ENCODE assay signal across 8 cellular contexts in the genomic region with DNA sequence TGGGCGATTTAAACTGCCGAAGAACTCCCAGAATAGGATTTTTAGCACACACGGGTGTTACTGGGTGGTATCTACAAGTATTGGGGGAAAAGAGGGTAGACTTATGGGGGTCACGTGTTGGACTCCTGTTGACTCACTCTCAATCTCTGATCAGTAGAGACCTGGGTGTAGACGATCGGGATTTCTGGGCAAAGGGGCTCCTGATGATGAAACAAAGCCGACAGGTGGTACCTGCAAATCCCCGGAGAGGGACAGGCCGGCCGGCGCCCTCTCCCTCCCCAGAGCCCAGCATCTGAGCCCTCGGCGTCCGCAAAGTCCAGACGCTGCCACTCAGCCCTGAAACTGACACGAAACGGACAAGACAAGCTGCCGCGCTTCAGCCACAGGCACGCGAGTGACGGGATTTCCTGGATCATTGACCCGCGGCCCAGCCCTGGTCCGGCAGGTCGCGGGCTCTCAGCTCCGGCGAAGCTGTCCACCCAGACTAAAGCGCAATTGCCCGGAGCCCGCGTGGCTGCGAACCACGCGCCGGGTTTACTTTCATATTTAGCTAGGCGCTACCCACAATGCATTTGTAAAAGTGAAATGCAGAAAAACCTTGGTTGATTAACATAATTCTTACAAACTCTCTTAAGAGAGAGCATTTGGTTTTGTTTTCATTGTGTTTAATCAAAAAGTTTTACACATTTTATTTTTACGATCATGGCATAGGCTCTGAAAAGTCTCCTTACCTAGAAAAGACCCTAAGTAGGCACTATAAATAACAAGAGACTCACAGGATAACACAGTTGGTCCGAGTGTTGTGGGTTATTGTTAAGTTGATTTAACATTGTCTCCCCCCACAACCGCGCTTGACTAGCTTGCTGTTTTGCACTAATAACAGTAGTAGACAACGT. TPM values are rescaled to one million over a fixed set of nuclear protein-coding genes. Genes with fewer than 3 reads are reported as not detected.
DNase-seq lines count a peak whose midpoint lies in the region; ATAC-seq and TF ChIP-seq lines count a peak whose summit lies in the region.

No MANE protein-coding gene starts in this region.

- peaks cover 22% of the 10 kb centered on the region for H3K36me3 Mint-ChIP-seq in Calu3 (ENCODE audit: insufficient read depth, unreplicated experiment)

- peaks cover 29% of the 10 kb centered on the region for H3K79me2 ChIP-seq in OCI-LY3 (ENCODE audit: low read length)

- H3K9me3 ChIP-seq in HUES48 (ENCODE audit: control insufficient read depth, insufficient read depth, low read length) (no peaks in the 10 kb centered on the region), OCI-LY3 (ENCODE audit: insufficient read depth, low read length) (no peaks in the 10 kb centered on the region), mucosa of descending colon (no peaks in the 10 kb centered on the region)

- H3K9ac ChIP-seq in HUES48 (ENCODE audit: low read depth, low read length): peak overlapping the region; percentile 83
- H3K9ac ChIP-seq in OCI-LY3 (ENCODE audit: low read length): peak overlapping the region; percentile 96

- H3K4me3 ChIP-seq in HUES48 (ENCODE audit: low read depth, low read length) (peak overlapping the region; percentile 91), OCI-LY3 (ENCODE audit: low read length) (peak overlapping the region; percentile 85), epithelial cell of esophagus (ENCODE audit: low read length) (peak overlapping the region; percentile 79), mucosa of descending colon (peak overlapping the region; percentile 33)

- H3K4me3 Mint-ChIP-seq in Calu3 (ENCODE audit: low read depth, unreplicated experiment): peak overlapping the region; percentile 83

- H3K4me1 ChIP-seq in HUES48 (ENCODE audit: control insufficient read depth, insufficient read depth, low read length) (no peaks in the 10 kb centered on the region), OCI-LY3 (ENCODE audit: low read length) (peaks cover 17% of the 10 kb centered on the region), mucosa of descending colon (ENCODE audit: low read depth) (peaks cover 12% of the 10 kb centered on the region)

- peak overlapping the region; percentile 91 for H3K27ac Mint-ChIP-seq in Calu3 (ENCODE audit: unreplicated experiment)

- no peaks in the 10 kb centered on the region for H3K9me3 Mint-ChIP-seq in Calu3 (ENCODE audit: low read depth, unreplicated experiment)

- H3K27me3 ChIP-seq in HUES48 (ENCODE audit: control insufficient read depth, insufficient read depth, low read length) (peaks cover 6% of the 10 kb centered on the region; the same call in 1 of the 2 replicates), OCI-LY3 (ENCODE audit: low read depth, low read length) (no peaks in the 10 kb centered on the region)

- H3K4me1 Mint-ChIP-seq in Calu3 (ENCODE audit: low read depth, unreplicated experiment): no peaks in the 10 kb centered on the region

- peak; percentile 63 for DNase-seq in Calu3
- peak; percentile 40 for DNase-seq in activated T-cell treated with anti-CD3 and anti-CD28 coated beads for 24 hours (ENCODE audit: low read depth)
- DNase-seq in epithelial cell of esophagus (ENCODE audit: low read depth): peak; percentile 83
- peak; percentile 81 to 87 (median 82) for DNase-seq in mucosa of descending colon
- peak; percentile 41 for DNase-seq in stimulated activated CD8-positive, alpha-beta memory T cell treated with anti-CD3 and anti-CD28 coated beads, Interleukin-4, amount 100 ng/mL, for 1 hour (ENCODE audit: low read depth in 2 of 2, low spot score in 1 of 2)

- no TSS peak for BruUV-seq in Calu3 (replicated peaks; lab: Mats Ljungman, UMichigan)

- TF ChIP-seq CTCF in Calu3 (IDR thresholded peaks at IDR 0.05; ENCODE audit: unreplicated experiment): no peak
- no peak for TF ChIP-seq CTCF in OCI-LY3 (IDR thresholded peaks at IDR 0.05; ENCODE audit: low read depth, low read length)
- TF ChIP-seq CTCF in epithelial cell of esophagus (IDR thresholded peaks at IDR 0.05; ENCODE audit: insufficient read depth, low read depth, low read length, missing control alignments): no peak
- no peak for TF ChIP-seq CTCF in mucosa of descending colon (IDR thresholded peaks at IDR 0.05)

- H3K27me3 Mint-ChIP-seq in Calu3 (ENCODE audit: unreplicated experiment): no peaks in the 10 kb centered on the region

- no peaks in the 10 kb centered on the region for H4K20me1 ChIP-seq in OCI-LY3 (ENCODE audit: insufficient read depth, low read length)

- intact Hi-C loops in Calu3 (cut with micrococcal nuclease; ENCODE audit: unreplicated experiment) (loop anchor here (2.0 kb wide), 1 partner anchor 56 kb away; the partner anchor contains the start of gene EZH2), mucosa of descending colon (cut with DNase I, micrococcal nuclease) (no loop called here)

- H3K27ac ChIP-seq in HUES48 (ENCODE audit: low read depth, low read length): no peak overlapping the region
- H3K27ac ChIP-seq in OCI-LY3 (ENCODE audit: low read length): peak overlapping the region; percentile 89

- CTCF ChIA-PET in Calu3 (lab: Charles Lee): interaction anchor here (0.6 to 2.1 kb wide), 6 partner anchors 22 to 126 kb away, joined by 3 to 12 read pairs (median 4); no protein-coding TSS in a partner anchor

- H3K36me3 ChIP-seq in HUES48 (ENCODE audit: control insufficient read depth, insufficient read depth, low read length): no peaks in the 10 kb centered on the region
- peaks cover 6% of the 10 kb centered on the region for H3K36me3 ChIP-seq in OCI-LY3 (replicated peaks; ENCODE audit: low read depth, low read length)
- H3K36me3 ChIP-seq in mucosa of descending colon (ENCODE audit: low read depth): no peaks in the 10 kb centered on the region

- ATAC-seq in GM21390 (IDR thresholded peaks at IDR 0.05; ENCODE audit: unreplicated experiment) (peak; percentile 65), mucosa of descending colon (peak; percentile 95)

- H3K4me2 ChIP-seq in OCI-LY3 (ENCODE audit: low read length): peak overlapping the region; percentile 91

- H2AFZ ChIP-seq in OCI-LY3 (ENCODE audit: low read depth, low read length): peak overlapping the region; percentile 48; the same call in 1 of the 2 replicates

RNA-seq across cellular contexts. Expression of gene EZH2, which starts 56.9 kb away (rescaled TPM):
- total RNA-seq in Calu3 (2022) (40.2 and 46.5 TPM in 2 replicates), mucosa of descending colon (10 to 100 TPM in 2 of 3 donors, 1 to 10 TPM in 1; 4.7 to 18.1 (median 10.5) TPM)

Comparison
In these comparisons a context has a peak if more than half of its experiments do, and no peak if none do; other contexts are left out.
1. H3K4me3 ChIP-seq: peak in every context shown above with its lines; median percentile 91 in HUES48; 85 in OCI-LY3; 79 in epithelial cell of esophagus; 33 in mucosa of descending colon.